ENCODE assay signal across 14 cellular contexts in genomic region chr3:149784064-149784704, GRCh38. TPM values are rescaled to one million over a fixed set of nuclear protein-coding genes. Genes with fewer than 3 reads are reported as not detected.
DNase-seq lines count a peak whose midpoint lies in the region; ATAC-seq and TF ChIP-seq lines count a peak whose summit lies in the region.
"Had no signal": no experiment of that assay in that cellular context is flagged by ENCODE, and none has a peak within 500 bp of the region (broad histone marks: within the 10 kb centered on the region; RNA-seq: fewer than 3 reads in every experiment).

No MANE protein-coding gene starts in this region.

- WGBS in gastroesophageal sphincter (ENCODE audit: low coverage in 1 of 2), 2 donors = 83 to 93% methylated on average over 5 of the region's 5 CpGs

- no peak for TF ChIP-seq POLR2A in gastroesophageal sphincter (IDR thresholded peaks at IDR 0.05)

- H3K4me3 ChIP-seq in SJCRH30 = no peak overlapping the region
- no peak overlapping the region for H3K4me3 ChIP-seq in gastroesophageal sphincter
- H3K4me3 ChIP-seq in skeletal muscle satellite cell (ENCODE audit: low read length) = no peak overlapping the region
- H3K4me3 ChIP-seq: body of pancreas, testis had no signal

- H3K4me1 Mint-ChIP-seq in stimulated activated effector memory CD8-positive, alpha-beta T cell treated with anti-CD3 and anti-CD28 coated beads, Interleukin-12 subunit alpha, Interleukin-12 subunit beta, amount 100 ng/mL, for 72 hours = no peaks in the 10 kb centered on the region

- no peak overlapping the region for H3K4me3 Mint-ChIP-seq in stimulated activated effector memory CD8-positive, alpha-beta T cell treated with anti-CD3 and anti-CD28 coated beads, Interleukin-12 subunit alpha, Interleukin-12 subunit beta, amount 100 ng/mL, for 72 hours

- H3K4me2 ChIP-seq in skeletal muscle satellite cell (ENCODE audit: low read length) = peak overlapping the region; percentile 17

- H3K9ac ChIP-seq in skeletal muscle satellite cell (ENCODE audit: low read depth, low read length) = no peak overlapping the region

- H3K9me3 ChIP-seq in SJCRH30 (replicated peaks) = no peaks in the 10 kb centered on the region; the same call in 1 of the 2 replicates
- no peaks in the 10 kb centered on the region for H3K9me3 ChIP-seq in gastroesophageal sphincter
- no peaks in the 10 kb centered on the region for H3K9me3 ChIP-seq in skeletal muscle satellite cell (replicated peaks; ENCODE audit: low read length)
- H3K9me3 ChIP-seq: body of pancreas, testis had no signal

- no peaks in the 10 kb centered on the region for H3K36me3 Mint-ChIP-seq in stimulated activated effector memory CD8-positive, alpha-beta T cell treated with anti-CD3 and anti-CD28 coated beads, Interleukin-12 subunit alpha, Interleukin-12 subunit beta, amount 100 ng/mL, for 72 hours

- ATAC-seq in gastroesophageal sphincter = peak; percentile 41
- no peak for ATAC-seq in stimulated activated effector memory CD8-positive, alpha-beta T cell treated with anti-CD3 and anti-CD28 coated beads, Interleukin-12 subunit alpha, Interleukin-12 subunit beta, amount 100 ng/mL, for 72 hours
- ATAC-seq in stimulated activated naive CD8-positive, alpha-beta T cell treated with anti-CD3 and anti-CD28 coated beads, Interleukin-15, Interleukin-2, amounts not matched to agents 100 U/mL and 50 U/mL, for 24 hours = no peak
- ATAC-seq: body of pancreas had no signal

- H3K27me3 ChIP-seq in SJCRH30 (no peaks in the 10 kb centered on the region), gastroesophageal sphincter (no peaks in the 10 kb centered on the region), skeletal muscle satellite cell (ENCODE audit: control insufficient read depth, insufficient read depth, low read length) (no peaks in the 10 kb centered on the region)
- H3K27me3 ChIP-seq: body of pancreas, testis had no signal

- no peaks in the 10 kb centered on the region for H3K9me3 Mint-ChIP-seq in stimulated activated effector memory CD8-positive, alpha-beta T cell treated with anti-CD3 and anti-CD28 coated beads, Interleukin-12 subunit alpha, Interleukin-12 subunit beta, amount 100 ng/mL, for 72 hours

- DNase-seq in ELF-1 (ENCODE audit: low read depth, low spot score) = peak; percentile 9
- peak; percentile 16 to 18 for DNase-seq in SJCRH30
- no peak for DNase-seq in stimulated activated CD4-positive, alpha-beta T cell treated with anti-CD3 and anti-CD28 coated beads, Interleukin-15, amount 100 ng/mL, for 24 hours
- DNase-seq in stimulated activated effector memory CD8-positive, alpha-beta T cell treated with anti-CD3 and anti-CD28 coated beads, Interleukin-12 subunit alpha, Interleukin-12 subunit beta, amount 100 ng/mL, for 72 hours (ENCODE audit: low spot score in 2 of 2) = no peak
- no peak for DNase-seq in dedifferentiated amniotic fluid mesenchymal stem cell (ENCODE audit: extremely low spot score)
- no peak for DNase-seq in stimulated activated naive CD8-positive, alpha-beta T cell treated with anti-CD3 and anti-CD28 coated beads, Interleukin-15, Interleukin-2, amounts not matched to agents 100 U/mL and 50 U/mL, for 24 hours
- DNase-seq: body of pancreas, DMS53, NCI-H2029, posterior cingulate gyrus, testis had no signal

- no peak for TF ChIP-seq CTCF in gastroesophageal sphincter (IDR thresholded peaks at IDR 0.05)

- H3K27ac Mint-ChIP-seq in stimulated activated effector memory CD8-positive, alpha-beta T cell treated with anti-CD3 and anti-CD28 coated beads, Interleukin-12 subunit alpha, Interleukin-12 subunit beta, amount 100 ng/mL, for 72 hours = no peak overlapping the region

- peak overlapping the region; percentile 32; the same call in 1 of the 2 replicates for H3K27ac ChIP-seq in SJCRH30
- peak overlapping the region in 1 of 4 donors; percentile 53 for H3K27ac ChIP-seq in gastroesophageal sphincter
- H3K27ac ChIP-seq: body of pancreas had no signal

- H3K4me1 ChIP-seq in SJCRH30 = peaks cover 7% of the 10 kb centered on the region; the same call in 1 of the 2 replicates
- H3K4me1 ChIP-seq in gastroesophageal sphincter = no peaks in the 10 kb centered on the region
- peaks cover 12% of the 10 kb centered on the region for H3K4me1 ChIP-seq in skeletal muscle satellite cell (ENCODE audit: control insufficient read depth, insufficient read depth, low read length)
- H3K4me1 ChIP-seq: body of pancreas, testis had no signal

- no peak for TF ChIP-seq EP300 in gastroesophageal sphincter (IDR thresholded peaks at IDR 0.05)

- H3K36me3 ChIP-seq in SJCRH30 (no peaks in the 10 kb centered on the region), gastroesophageal sphincter (no peaks in the 10 kb centered on the region), skeletal muscle satellite cell (ENCODE audit: insufficient read depth, low read length) (no peaks in the 10 kb centered on the region)

RNA-seq across cellular contexts. Expression of gene ANKUB1, which starts 8.2 kb away (rescaled TPM):
- not detected in 2 replicates for total RNA-seq in SJCRH30 (2014; rRNA removed; shearing (Covaris generic))
- not detected for total RNA-seq in gastroesophageal sphincter
- not detected in 2 replicates for total RNA-seq in skeletal muscle satellite cell (2012; rRNA removed)
- total RNA-seq: body of pancreas, kidney epithelial cell had no signal

RNA-seq across cellular contexts. Expression of gene RNF13, which starts 28.8 kb away (rescaled TPM):
- 22.6 and 24.1 TPM in 2 replicates for total RNA-seq in SJCRH30 (2014; rRNA removed; shearing (Covaris generic))
- 100 to 1,000 TPM in 1 of 4 donors, 10 to 100 TPM in 3; 62.3 to 106 (median 91.1) TPM for total RNA-seq in gastroesophageal sphincter
- 45.6 and 64.9 TPM in 2 replicates for total RNA-seq in skeletal muscle satellite cell (2012; rRNA removed)

RNA-seq across cellular contexts. Expression of gene COMMD2, which starts 31.9 kb away (rescaled TPM):
- total RNA-seq in SJCRH30 (2014; rRNA removed; shearing (Covaris generic)) = 50.6 and 58.1 TPM in 2 replicates
- total RNA-seq in gastroesophageal sphincter = 10 to 100 TPM; 20.7 to 39.5 (median 31.9) TPM
- total RNA-seq in skeletal muscle satellite cell (2012; rRNA removed) = 18.8 and 21.3 TPM in 2 replicates

Comparison
In these comparisons a context has a peak if more than half of its experiments do, and no peak if none do; other contexts are left out.
1. DNase-seq: peak in ELF-1 (single experiment) and SJCRH30 (2 of 2); none in stimulated activated CD4-positive, alpha-beta T cell treated with anti-CD3 and anti-CD28 coated beads, Interleukin-15, amount 100 ng/mL, for 24 hours (single experiment), stimulated activated effector memory CD8-positive, alpha-beta T cell treated with anti-CD3 and anti-CD28 coated beads, Interleukin-12 subunit alpha, Interleukin-12 subunit beta, amount 100 ng/mL, for 72 hours (0 of 2), dedifferentiated amniotic fluid mesenchymal stem cell (single experiment) and stimulated activated naive CD8-positive, alpha-beta T cell treated with anti-CD3 and anti-CD28 coated beads, Interleukin-15, Interleukin-2, amounts not matched to agents 100 U/mL and 50 U/mL, for 24 hours (single experiment).